In the genomic region with DNA sequence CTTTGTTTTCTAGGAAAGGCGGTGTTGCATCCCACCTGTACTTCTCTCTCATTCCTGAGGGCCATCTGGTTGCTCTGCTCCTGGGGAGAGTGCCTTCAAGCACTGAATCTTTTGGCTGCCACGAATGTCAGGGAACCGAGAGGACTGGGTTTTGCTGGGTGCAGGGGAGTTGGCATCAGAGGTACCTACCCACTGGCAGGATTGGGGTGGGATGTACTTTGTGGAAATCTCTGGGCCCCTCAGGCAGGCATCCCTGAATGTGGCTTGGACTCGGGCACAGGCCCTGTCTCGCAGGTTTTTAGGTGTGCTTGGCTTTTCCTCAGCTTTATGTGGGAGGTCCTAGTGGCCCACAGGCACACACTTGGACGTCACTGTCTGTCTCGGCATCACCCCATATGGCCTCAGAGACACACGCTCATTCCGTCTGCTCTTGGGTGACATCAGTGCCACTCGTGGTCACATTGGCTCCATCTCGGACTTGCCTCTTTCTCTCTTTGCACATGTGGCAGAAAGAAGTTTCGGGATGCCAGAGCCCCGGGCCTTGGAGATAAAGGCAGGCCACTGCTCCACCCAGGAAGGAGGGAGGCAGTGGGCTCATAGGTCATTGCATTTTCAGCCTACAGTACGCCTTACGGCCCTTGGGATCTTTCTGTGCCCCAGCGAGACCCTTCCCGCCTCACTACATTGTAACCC, we compare ENCODE assay signal across 5 cellular contexts.
"Had no signal": no experiment of that assay in that cellular context is flagged by ENCODE, and none has a peak within 500 bp of the region (broad histone marks: within the 10 kb centered on the region; RNA-seq: fewer than 3 reads in every experiment).

No MANE protein-coding gene starts in this region.

- H3K4me3 ChIP-seq: GM23338, K562 had no signal

- DNase-seq: H9, HCEC 1CT, IMR-90 had no signal

- ATAC-seq: GM23338, K562 had no signal
